ENCODE assay signal across 17 cellular contexts in genomic region chr1:107953551-107953950, GRCh38. TPM values are rescaled to one million over a fixed set of nuclear protein-coding genes. Genes with fewer than 3 reads are reported as not detected.
DNase-seq lines count a peak whose midpoint lies in the region; ATAC-seq and TF ChIP-seq lines count a peak whose summit lies in the region.
"Had no signal": no experiment of that assay in that cellular context is flagged by ENCODE, and none has a peak within 500 bp of the region (broad histone marks: within the 10 kb centered on the region; RNA-seq: fewer than 3 reads in every experiment).

No MANE protein-coding gene starts in this region.

- H3K36me3 ChIP-seq in Loucy (ENCODE audit: insufficient read depth, low read length) (no peaks in the 10 kb centered on the region), suprapubic skin (no peaks in the 10 kb centered on the region), adrenal gland (replicated peaks in 1 of 2) (no peaks in the 10 kb centered on the region), body of pancreas (replicated peaks in 1 of 2; ENCODE audit: insufficient read depth in 1 of 2, low read depth in 2 of 2) (no peaks in the 10 kb centered on the region)
- H3K36me3 ChIP-seq: breast epithelium had no signal

- TF ChIP-seq CTCF in Loucy (conservative IDR thresholded peaks at IDR 0.05; ENCODE audit: low read length) (no peak), endothelial cell (IDR thresholded peaks at IDR 0.05; ENCODE audit: unreplicated experiment) (no peak), suprapubic skin (IDR thresholded peaks at IDR 0.05) (no peak), adrenal gland (IDR thresholded peaks at IDR 0.05) (no peak), body of pancreas (IDR thresholded peaks at IDR 0.05) (no peak)

- no peaks in the 10 kb centered on the region for H3K9me3 Mint-ChIP-seq in endothelial cell (ENCODE audit: unreplicated experiment)
- H3K9me3 Mint-ChIP-seq: naive B cell had no signal

- no peak for TF ChIP-seq POLR2A in suprapubic skin (IDR thresholded peaks at IDR 0.05)
- no peak for TF ChIP-seq POLR2A in adrenal gland (IDR thresholded peaks at IDR 0.05)
- no peak for TF ChIP-seq POLR2A in body of pancreas (IDR thresholded peaks at IDR 0.05)

- H3K4me3 Mint-ChIP-seq in endothelial cell (ENCODE audit: unreplicated experiment), result peak overlapping the region; percentile 68

- WGBS in right cardiac atrium, result 44% methylated on average over 3 of the region's 3 CpGs
- 72% methylated on average over 3 of the region's 3 CpGs for WGBS in suprapubic skin
- 61 to 71% (median 67%) methylated on average over 3 of the region's 3 CpGs for WGBS in adrenal gland, 4 donors
- 55 to 68% methylated on average over 3 of the region's 3 CpGs for WGBS in body of pancreas, 2 donors

- no peaks in the 10 kb centered on the region; the same call in 1 of the 2 replicates for H3F3A ChIP-seq in Loucy (ENCODE audit: low read depth)

- peaks cover 1% of the 10 kb centered on the region for H3K4me1 ChIP-seq in right cardiac atrium (ENCODE audit: control insufficient read depth, insufficient read depth, low read length)
- peaks cover 94% of the 10 kb centered on the region for H3K4me1 ChIP-seq in Loucy (ENCODE audit: insufficient read depth, low read length, poor library complexity, severe bottlenecking)
- peaks cover 7% of the 10 kb centered on the region for H3K4me1 ChIP-seq in suprapubic skin
- peaks cover 0 to 11% of the 10 kb centered on the region in 2 donors for H3K4me1 ChIP-seq in adrenal gland (replicated peaks in 1 of 2)
- no peaks in the 10 kb centered on the region for H3K4me1 ChIP-seq in body of pancreas
- H3K4me1 ChIP-seq: testis had no signal

- TF ChIP-seq EP300 in suprapubic skin (IDR thresholded peaks at IDR 0.05), result no peak

- H3K4me1 Mint-ChIP-seq in endothelial cell (ENCODE audit: unreplicated experiment), result peaks cover 48% of the 10 kb centered on the region

- H2AFZ ChIP-seq in Loucy (ENCODE audit: low read length), result no peak overlapping the region

- intact Hi-C loops in right cardiac atrium (cut with DNase I) (no loop called here), Right ventricle myocardium superior (cut with DNase I) (no loop called here), adrenal gland (cut with DNase I) (no loop called here), body of pancreas (cut with DNase I) (no loop called here)

- peaks cover 85% of the 10 kb centered on the region for H4K20me1 ChIP-seq in Loucy (ENCODE audit: insufficient read depth, low read length, poor library complexity, severe bottlenecking)

- peaks cover 2% of the 10 kb centered on the region for H3K27me3 Mint-ChIP-seq in endothelial cell (ENCODE audit: unreplicated experiment)
- H3K27me3 Mint-ChIP-seq: naive B cell had no signal

- ATAC-seq in right cardiac atrium (peak in 1 of 2 donors; percentile 32), Right ventricle myocardium superior (ENCODE audit: poor library complexity) (no peak), body of pancreas (no peak)
- ATAC-seq: SK-N-SH treated with all-trans-retinoic acid at 6 μM for 48 hours had no signal

- no peaks in the 10 kb centered on the region for H3K27me3 ChIP-seq in right cardiac atrium (ENCODE audit: control insufficient read depth, insufficient read depth)
- H3K27me3 ChIP-seq in Loucy (ENCODE audit: insufficient read depth, low read length, poor library complexity, severe bottlenecking), result no peaks in the 10 kb centered on the region
- no peaks in the 10 kb centered on the region for H3K27me3 ChIP-seq in suprapubic skin
- no peaks in the 10 kb centered on the region for H3K27me3 ChIP-seq in adrenal gland
- H3K27me3 ChIP-seq in body of pancreas, result no peaks in the 10 kb centered on the region
- H3K27me3 ChIP-seq: breast epithelium, testis had no signal

- DNase-seq in right cardiac atrium (no peak), Right ventricle myocardium superior (no peak), endothelial cell (ENCODE audit: low spot score) (no peak), suprapubic skin (ENCODE audit: low spot score in 2 of 2) (no peak), adrenal gland (no peak), body of pancreas (no peak), iPS-NIHi7 (ENCODE audit: extremely low spot score) (no peak)
- DNase-seq: activated CD4-positive, CD25-positive, alpha-beta regulatory T cell treated with anti-CD3 and anti-CD28 coated beads, Interleukin-2, amount 50 U/mL, for 72 hours; Calu3; naive B cell; NCI-H187; posterior cingulate gyrus; testis had no signal

- H3K9ac ChIP-seq in Loucy (ENCODE audit: low read depth, low read length, poor library complexity, severe bottlenecking), result peak overlapping the region; percentile 62

- H3K36me3 Mint-ChIP-seq in endothelial cell (ENCODE audit: low read depth, unreplicated experiment), result peaks cover 4% of the 10 kb centered on the region
- H3K36me3 Mint-ChIP-seq: naive B cell had no signal

- H3K4me3 ChIP-seq in right cardiac atrium (ENCODE audit: low read length) (no peak overlapping the region), Loucy (ENCODE audit: low read length, poor library complexity, severe bottlenecking) (peak overlapping the region; percentile 89), suprapubic skin (no peak overlapping the region), adrenal gland (no peak overlapping the region), body of pancreas (no peak overlapping the region)
- H3K4me3 ChIP-seq: breast epithelium, testis had no signal

- H3K9me2 ChIP-seq in Loucy (replicated peaks; ENCODE audit: low read depth, low read length), result no peaks in the 10 kb centered on the region

- H3K27ac ChIP-seq in right cardiac atrium (ENCODE audit: low read length) (peak overlapping the region; percentile 17), suprapubic skin (peak overlapping the region; percentile 38), adrenal gland (peak overlapping the region in 1 of 5 donors; percentile 69), body of pancreas (no peak overlapping the region)
- H3K27ac ChIP-seq: epithelial cell of prostate, testis had no signal

- H3K79me2 ChIP-seq in Loucy (ENCODE audit: insufficient read depth, low read length), result peaks cover 99% of the 10 kb centered on the region

- H3K4me2 ChIP-seq in Loucy (ENCODE audit: low read depth, low read length, poor library complexity, severe bottlenecking), result peak overlapping the region; percentile 86

- H3K9me3 ChIP-seq in right cardiac atrium (ENCODE audit: control insufficient read depth, low read length) (no peaks in the 10 kb centered on the region), Loucy (ENCODE audit: insufficient read depth, low read depth, low read length) (no peaks in the 10 kb centered on the region), suprapubic skin (no peaks in the 10 kb centered on the region), adrenal gland (replicated peaks in 1 of 3) (no peaks in the 10 kb centered on the region), body of pancreas (no peaks in the 10 kb centered on the region)
- H3K9me3 ChIP-seq: breast epithelium, testis had no signal

- peak overlapping the region; percentile 84 for H3K27ac Mint-ChIP-seq in endothelial cell (ENCODE audit: unreplicated experiment)

RNA-seq across cellular contexts. Expression of gene VAV3, which starts 11.4 kb away (rescaled TPM):
- total RNA-seq in right cardiac atrium (1 to 10 TPM; 2.2 to 4.0 (median 3.0) TPM), Right ventricle myocardium superior (1.6 TPM), endothelial cell (ENCODE audit: unreplicated experiment) (159 TPM), suprapubic skin (100 to 1,000 TPM; 117 to 239 (median 135) TPM), adrenal gland (1 to 10 TPM; 2.3 to 8.5 (median 4.8) TPM), body of pancreas (10 to 100 TPM; 18.4 to 21.4 TPM)
- polyA plus RNA-seq in right cardiac atrium (0.79 TPM), adrenal gland (1 to 10 TPM; 1.1 to 2.2 (median 1.7) TPM)

Comparison
In these comparisons a context has a peak if more than half of its experiments do, and no peak if none do; other contexts are left out.
1. H3K27ac ChIP-seq: peak in right cardiac atrium (single experiment) and suprapubic skin (single experiment); none in body of pancreas (0 of 4).